ENCODE assay signal across 11 cellular contexts in the genomic region with DNA sequence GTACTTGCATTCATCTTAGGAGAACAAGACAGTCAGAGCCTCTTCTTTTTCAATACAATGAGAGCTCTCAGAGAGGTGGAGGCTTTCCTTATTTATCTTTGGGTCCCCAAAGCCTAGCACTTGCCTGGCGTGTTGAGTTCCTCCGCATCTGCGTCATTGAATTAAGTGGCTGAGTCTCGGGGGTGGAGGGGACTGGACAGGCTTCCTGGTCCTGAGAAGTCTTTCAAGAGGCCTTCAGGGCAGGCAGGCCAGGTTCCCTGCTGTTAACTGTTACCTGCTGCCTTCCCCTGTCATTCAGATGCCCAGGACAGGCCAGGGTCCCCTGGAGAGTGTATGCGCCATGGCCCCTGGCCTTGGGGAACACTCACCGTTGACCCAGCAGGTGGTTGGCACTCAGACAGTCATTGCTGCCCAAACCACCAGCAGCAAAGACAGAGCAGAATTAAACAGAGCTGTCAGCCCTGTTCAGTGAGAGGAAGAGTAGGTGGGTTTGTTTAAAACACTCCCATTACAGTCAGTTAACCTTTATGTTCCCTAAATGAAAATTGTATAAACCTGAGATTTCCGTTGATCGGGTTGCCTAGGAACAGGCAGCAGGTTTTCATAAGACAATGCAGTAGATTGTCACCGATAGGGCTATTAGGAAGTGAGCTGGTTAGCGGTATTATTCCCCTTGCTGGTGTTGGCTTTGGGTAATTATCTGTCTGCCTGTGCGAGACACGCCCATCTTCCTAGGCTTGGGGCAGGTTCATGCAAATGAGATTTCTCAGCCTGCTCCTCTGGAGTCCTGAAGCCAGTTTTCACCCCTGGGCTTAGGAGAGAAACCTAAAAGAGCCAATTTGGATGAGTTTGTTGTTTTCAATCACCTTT.
DNase-seq lines count a peak whose midpoint lies in the region; ATAC-seq, FAIRE-seq and TF ChIP-seq lines count a peak whose summit lies in the region.
"Had no signal": no experiment of that assay in that cellular context is flagged by ENCODE, and none has a peak within 500 bp of the region (broad histone marks: within the 10 kb centered on the region; RNA-seq: fewer than 3 reads in every experiment).

No MANE protein-coding gene starts in this region.

- no peaks in the 10 kb centered on the region for H3K27me3 Mint-ChIP-seq in activated CD8-positive, alpha-beta memory T cell treated with anti-CD3 and anti-CD28 coated beads, Interleukin-2, amount 10 ng/mL, durations not matched to agents 7 days and 5 days

- peak overlapping the region; percentile 52 for H3K27ac Mint-ChIP-seq in activated CD8-positive, alpha-beta memory T cell treated with anti-CD3 and anti-CD28 coated beads, Interleukin-2, amount 10 ng/mL, durations not matched to agents 7 days and 5 days

- no peak overlapping the region for H3K4me3 Mint-ChIP-seq in activated CD8-positive, alpha-beta memory T cell treated with anti-CD3 and anti-CD28 coated beads, Interleukin-2, amount 10 ng/mL, durations not matched to agents 7 days and 5 days

- CTCF ChIA-PET in activated CD8-positive, alpha-beta memory T cell treated with anti-CD3 and anti-CD28 coated beads, Interleukin-2, amount 10 ng/mL, durations not matched to agents 7 days and 5 days (lab: Charles Lee) = interaction anchor here (1.3 kb wide), 1 partner anchor 60 kb away, joined by 6 read pairs; no protein-coding TSS in a partner anchor

- no peak for TF ChIP-seq POLR2A in H54 (IDR thresholded peaks at IDR 0.05; ENCODE audit: low read depth, low read length)

- peak; percentile 67 for ATAC-seq in activated CD8-positive, alpha-beta memory T cell treated with anti-CD3 and anti-CD28 coated beads, Interleukin-2, amount 10 ng/mL, durations not matched to agents 7 days and 5 days
- peak; percentile 73 for ATAC-seq in stimulated activated naive CD8-positive, alpha-beta T cell treated with anti-CD3 and anti-CD28 coated beads, Interleukin-15, Interleukin-2, amounts not matched to agents 100 U/mL and 50 U/mL, for 24 hours
- ATAC-seq in left lobe of liver = no peak
- ATAC-seq: Panc1 had no signal

- FAIRE-seq in H54 (lab: Jason Lieb, UNC) = no peak

- peaks cover 27% of the 10 kb centered on the region for H3K4me1 Mint-ChIP-seq in activated CD8-positive, alpha-beta memory T cell treated with anti-CD3 and anti-CD28 coated beads, Interleukin-2, amount 10 ng/mL, durations not matched to agents 7 days and 5 days

- H3K9me3 Mint-ChIP-seq in activated CD8-positive, alpha-beta memory T cell treated with anti-CD3 and anti-CD28 coated beads, Interleukin-2, amount 10 ng/mL, durations not matched to agents 7 days and 5 days (ENCODE audit: low read depth) = peaks cover 2% of the 10 kb centered on the region

- no peak for DNase-seq in activated CD8-positive, alpha-beta memory T cell treated with anti-CD3 and anti-CD28 coated beads, Interleukin-2, amount 10 ng/mL, durations not matched to agents 7 days and 5 days
- DNase-seq in activated CD8-positive, alpha-beta memory T cell treated with anti-CD3 and anti-CD28 coated beads for 24 hours = no peak
- DNase-seq in NCI-H2227 treated with DMSO at 0.1 percent for 48 hours (lab: John Stamatoyannopoulos, UW) (peak; percentile 47), cerebellar cortex (ENCODE audit: low spot score) (peak; percentile 40), H54 (ENCODE audit: insufficient read length, low spot score) (no peak), globus pallidus (ENCODE audit: low spot score) (no peak), left lobe of liver (ENCODE audit: low spot score) (no peak)
- DNase-seq in stimulated activated naive CD8-positive, alpha-beta T cell treated with anti-CD3 and anti-CD28 coated beads, Interleukin-15, Interleukin-2, amounts not matched to agents 100 U/mL and 50 U/mL, for 24 hours = no peak
- DNase-seq: foreskin fibroblast, HCEC 1CT had no signal

- peaks cover 24% of the 10 kb centered on the region for H3K36me3 Mint-ChIP-seq in activated CD8-positive, alpha-beta memory T cell treated with anti-CD3 and anti-CD28 coated beads, Interleukin-2, amount 10 ng/mL, durations not matched to agents 7 days and 5 days

Comparison
In these comparisons a context has a peak if more than half of its experiments do, and no peak if none do; other contexts are left out.
1. DNase-seq: peak in NCI-H2227 treated with DMSO at 0.1 percent for 48 hours (single experiment) and cerebellar cortex (single experiment); none in activated CD8-positive, alpha-beta memory T cell treated with anti-CD3 and anti-CD28 coated beads, Interleukin-2, amount 10 ng/mL, durations not matched to agents 7 days and 5 days (single experiment), activated CD8-positive, alpha-beta memory T cell treated with anti-CD3 and anti-CD28 coated beads for 24 hours (single experiment), stimulated activated naive CD8-positive, alpha-beta T cell treated with anti-CD3 and anti-CD28 coated beads, Interleukin-15, Interleukin-2, amounts not matched to agents 100 U/mL and 50 U/mL, for 24 hours (single experiment), H54 (single experiment), globus pallidus (single experiment) and left lobe of liver (single experiment).